In the genomic region with DNA sequence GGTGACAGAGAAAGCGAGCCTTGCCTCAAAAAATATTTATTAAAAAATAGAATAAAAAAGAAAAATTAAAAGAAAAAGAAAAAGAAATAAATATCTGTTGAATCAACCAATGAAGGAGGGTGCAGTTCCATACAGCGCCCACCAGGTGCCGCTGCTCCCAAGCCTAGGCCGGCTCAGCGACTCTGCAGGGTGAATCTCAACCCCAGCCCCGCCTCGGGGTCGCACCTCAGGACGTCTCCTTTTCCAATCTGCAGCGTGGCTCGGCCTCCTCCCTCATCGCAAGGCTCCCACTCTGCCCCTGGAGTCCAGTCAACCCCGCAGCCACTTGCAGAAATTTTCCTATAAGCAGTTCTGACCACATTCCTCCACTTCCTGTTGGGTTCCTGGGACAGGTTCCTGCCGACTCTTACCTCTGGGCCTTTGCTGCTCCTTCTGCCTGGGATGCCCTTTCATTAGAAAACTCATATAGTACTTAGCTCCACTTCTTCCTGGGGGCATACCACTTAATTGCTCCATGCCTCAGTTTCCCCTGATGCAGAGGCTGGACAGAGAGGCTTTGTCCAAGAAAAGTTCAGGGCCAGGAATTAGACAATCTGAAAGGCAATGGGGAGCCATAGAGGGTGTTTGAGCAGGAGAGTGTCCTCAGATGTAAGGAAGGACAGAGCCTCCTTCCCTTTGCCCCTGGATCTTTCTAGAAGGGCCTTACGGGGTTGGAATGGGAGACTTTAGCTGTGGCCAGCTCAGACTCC, we compare ENCODE assay signal across 8 cellular contexts. TPM values are rescaled to one million over a fixed set of nuclear protein-coding genes. Genes with fewer than 3 reads are reported as not detected.
DNase-seq lines count a peak whose midpoint lies in the region; ATAC-seq and TF ChIP-seq lines count a peak whose summit lies in the region.

No MANE protein-coding gene starts in this region.

- H2AFZ ChIP-seq in H9 (ENCODE audit: low read length), result peak overlapping the region; percentile 96
- peak overlapping the region; percentile 79 for H2AFZ ChIP-seq in trophoblast cell (ENCODE audit: insufficient read depth, low read length, poor library complexity)

- no peaks in the 10 kb centered on the region for H4K20me1 ChIP-seq in H9 (ENCODE audit: control insufficient read depth, insufficient read depth, insufficient read length)

- ATAC-seq in activated T-helper 17 cell treated with anti-CD3 and anti-CD28 coated beads, Interleukin-2, amount 50 U/mL, for 72 hours (replicated peaks), result peak; percentile 71
- ATAC-seq in foreskin keratinocyte, result peak; percentile 26

- H3K14ac ChIP-seq in H9 (ENCODE audit: insufficient read depth, low read length) (no peak overlapping the region), trophoblast cell (ENCODE audit: low read length) (no peak overlapping the region)

- H2BK15ac ChIP-seq in H9 (ENCODE audit: low read depth, low read length), result no peak overlapping the region

- H3K4me3 ChIP-seq in AG10803 (ENCODE audit: low read length) (no peak overlapping the region; the same call in 1 of the 2 replicates), trophoblast cell (ENCODE audit: low read depth, low read length) (no peak overlapping the region)

- no peak overlapping the region for H4K91ac ChIP-seq in H9 (ENCODE audit: insufficient read length, low read depth, low read length)
- H4K91ac ChIP-seq in trophoblast cell (ENCODE audit: low read depth, low read length), result no peak overlapping the region

- no peak overlapping the region for H2BK5ac ChIP-seq in H9 (ENCODE audit: insufficient read length, low read length)
- H2BK5ac ChIP-seq in trophoblast cell (ENCODE audit: low read depth, low read length, poor library complexity), result no peak overlapping the region

- H3K4me1 ChIP-seq in H9 (ENCODE audit: insufficient read depth, low read length), result no peaks in the 10 kb centered on the region
- no peaks in the 10 kb centered on the region for H3K4me1 ChIP-seq in foreskin keratinocyte
- H3K4me1 ChIP-seq in trophoblast cell (ENCODE audit: control insufficient read depth in 1 of 2, insufficient read depth in 2 of 2, low read length in 2 of 2), result no peaks in the 10 kb centered on the region

- peaks cover 2 to 15% of the 10 kb centered on the region in 2 experiments for H3K4me1 Mint-ChIP-seq in H9
- peaks cover 7% of the 10 kb centered on the region for H3K4me1 Mint-ChIP-seq in activated T-helper 17 cell treated with anti-CD3 and anti-CD28 coated beads, Interleukin-2, amount 50 U/mL, for 72 hours

- peaks cover 17% of the 10 kb centered on the region for H3K27me3 Mint-ChIP-seq in H9 (ENCODE audit: low read depth)
- H3K27me3 Mint-ChIP-seq in activated T-helper 17 cell treated with anti-CD3 and anti-CD28 coated beads, Interleukin-2, amount 50 U/mL, for 72 hours, result no peaks in the 10 kb centered on the region

- no peak overlapping the region for H3K56ac ChIP-seq in H9 (ENCODE audit: insufficient read length, low read depth, low read length)

- H3K23ac ChIP-seq in H9 (ENCODE audit: insufficient read length, low read depth, low read length), result no peak overlapping the region
- no peak overlapping the region for H3K23ac ChIP-seq in trophoblast cell (ENCODE audit: low read length)

- H2AK5ac ChIP-seq in H9 (ENCODE audit: insufficient read length, low read length) (no peak overlapping the region), trophoblast cell (ENCODE audit: low read length) (no peak overlapping the region)

- peak overlapping the region in 1 of 3 experiments; percentile 59; a peak in 1 of 7 replicates for H3K27ac Mint-ChIP-seq in H9
- no peak overlapping the region for H3K27ac Mint-ChIP-seq in activated T-helper 17 cell treated with anti-CD3 and anti-CD28 coated beads, Interleukin-2, amount 50 U/mL, for 72 hours

- no peaks in the 10 kb centered on the region; a peak in 1 of 7 replicates for H3K36me3 Mint-ChIP-seq in H9 (ENCODE audit: insufficient read depth in 1 of 3, low read depth in 3 of 3)
- H3K36me3 Mint-ChIP-seq in activated T-helper 17 cell treated with anti-CD3 and anti-CD28 coated beads, Interleukin-2, amount 50 U/mL, for 72 hours (ENCODE audit: low read depth), result no peaks in the 10 kb centered on the region

- H3K4me3 Mint-ChIP-seq in H9, result peak overlapping the region; percentile 38 to 53; a peak in 4 of 5 replicates
- peak overlapping the region; percentile 65 for H3K4me3 Mint-ChIP-seq in activated T-helper 17 cell treated with anti-CD3 and anti-CD28 coated beads, Interleukin-2, amount 50 U/mL, for 72 hours

- H3K27ac ChIP-seq in H9 (ENCODE audit: insufficient read length, low read depth, low read length), result no peak overlapping the region
- no peak overlapping the region for H3K27ac ChIP-seq in foreskin keratinocyte
- no peak overlapping the region for H3K27ac ChIP-seq in trophoblast cell (ENCODE audit: low read depth, low read length)

- DNase-seq in AG10803 (ENCODE audit: low read depth) (peak; percentile 23), H9 (peak; percentile 75), RPMI7951 (ENCODE audit: low read depth) (peak; percentile 33), foreskin keratinocyte (peak in 1 of 2 donors; percentile 12), trophoblast cell (peak; percentile 42 to 64), ureter (ENCODE audit: low spot score) (peak; percentile 58), SIG-M5 (lab: John Stamatoyannopoulos, UW) (no peak)

- H3K18ac ChIP-seq in H9 (ENCODE audit: insufficient read length, low read depth, low read length) (no peak overlapping the region), trophoblast cell (ENCODE audit: low read length) (no peak overlapping the region)

- no peaks in the 10 kb centered on the region for H3K23me2 ChIP-seq in H9 (ENCODE audit: insufficient read length, low read depth, low read length, poor library complexity, severe bottlenecking)

- TF ChIP-seq CTCF in AG10803 (conservative IDR thresholded peaks at IDR 0.05; ENCODE audit: low read length) (peak; percentile 92), H9 (conservative IDR thresholded peaks at IDR 0.05) (peak; percentile 100), foreskin keratinocyte (conservative IDR thresholded peaks at IDR 0.05) (peak; percentile 85)

- no peaks in the 10 kb centered on the region for H3K27me3 ChIP-seq in H9 (ENCODE audit: insufficient read depth, low read length)
- H3K27me3 ChIP-seq in foreskin keratinocyte, result no peaks in the 10 kb centered on the region
- H3K27me3 ChIP-seq in trophoblast cell (ENCODE audit: insufficient read depth, low read length), result no peaks in the 10 kb centered on the region

- no CpG with 5 or more reads among the region's 15 CpGs for WGBS in H9 (ENCODE audit: extremely low coverage, insufficient read length, low lambda C conversion rate)
- no CpG with 5 or more reads among the region's 15 CpGs for WGBS in trophoblast cell (ENCODE audit: extremely low coverage, insufficient coverage, insufficient read length)

- no peak overlapping the region for H4K12ac ChIP-seq in trophoblast cell (ENCODE audit: low read depth, low read length)

- no peaks in the 10 kb centered on the region for H3K9me3 ChIP-seq in H9 (ENCODE audit: control insufficient read depth, low read depth, low read length)
- H3K9me3 ChIP-seq in trophoblast cell (ENCODE audit: insufficient read depth, low read depth, low read length), result no peaks in the 10 kb centered on the region

- H3K79me2 ChIP-seq in H9 (ENCODE audit: insufficient read depth, low read length), result no peaks in the 10 kb centered on the region
- H3K79me2 ChIP-seq in trophoblast cell (ENCODE audit: control insufficient read depth, insufficient read depth, low read length, poor library complexity), result no peaks in the 10 kb centered on the region

- no peak overlapping the region for H2BK12ac ChIP-seq in H9 (ENCODE audit: insufficient read length, low read depth, low read length)
- no peak overlapping the region for H2BK12ac ChIP-seq in trophoblast cell (ENCODE audit: low read length)

- H3K4me2 ChIP-seq in H9 (ENCODE audit: insufficient read depth, insufficient read length, low read length), result peak overlapping the region; percentile 52
- H3K4me2 ChIP-seq in trophoblast cell (ENCODE audit: low read length), result peak overlapping the region; percentile 53

- H2BK20ac ChIP-seq in H9 (ENCODE audit: low read depth, low read length, poor library complexity, severe bottlenecking), result no peak overlapping the region

- no peak overlapping the region for H2BK120ac ChIP-seq in H9 (ENCODE audit: low read depth, low read length, poor library complexity, severe bottlenecking)
- H2BK120ac ChIP-seq in trophoblast cell (ENCODE audit: insufficient read depth, low read length, poor library complexity), result no peak overlapping the region

- H4K5ac ChIP-seq in H9 (ENCODE audit: insufficient read length, low read depth, low read length), result no peak overlapping the region

- H3T11ph ChIP-seq in H9 (ENCODE audit: low read length), result no peak overlapping the region

- no peaks in the 10 kb centered on the region for H3K36me3 ChIP-seq in trophoblast cell (ENCODE audit: control insufficient read depth in 1 of 2, insufficient read depth in 2 of 2, low read length in 2 of 2)

- H3K9me3 Mint-ChIP-seq in H9, result no peaks in the 10 kb centered on the region
- no peaks in the 10 kb centered on the region for H3K9me3 Mint-ChIP-seq in activated T-helper 17 cell treated with anti-CD3 and anti-CD28 coated beads, Interleukin-2, amount 50 U/mL, for 72 hours

- H3K4ac ChIP-seq in H9 (ENCODE audit: low read depth, low read length) (no peak overlapping the region), trophoblast cell (ENCODE audit: low read depth, low read length) (no peak overlapping the region)

- H3K9ac ChIP-seq in H9 (ENCODE audit: extremely low read depth, insufficient read length, low read length), result no peak overlapping the region
- no peak overlapping the region for H3K9ac ChIP-seq in trophoblast cell (ENCODE audit: low read length)

- no peaks in the 10 kb centered on the region for H3K79me1 ChIP-seq in H9 (ENCODE audit: insufficient read depth, low read depth, low read length, poor library complexity, severe bottlenecking)
- H3K79me1 ChIP-seq in trophoblast cell (ENCODE audit: low read length), result no peaks in the 10 kb centered on the region

- H4K8ac ChIP-seq in H9 (replicated peaks; ENCODE audit: insufficient read length, low read depth, low read length), result no peak overlapping the region
- H4K8ac ChIP-seq in trophoblast cell (ENCODE audit: low read depth, low read length), result peak overlapping the region; percentile 54

RNA-seq across cellular contexts. Expression of a gene that starts 24.3 kb away (rescaled TPM):
- total RNA-seq in H9 (2021) (not detected in 2 replicates), foreskin keratinocyte (not detected in 2 replicates), ureter (not detected)
- total RNA-seq in RPMI7951 (2014; rRNA removed; shearing (Covaris generic)), result not detected in 2 replicates
- total RNA-seq in activated T-helper 17 cell treated with anti-CD3 and anti-CD28 coated beads, Interleukin-2, amount 50 U/mL, for 72 hours, result not detected
- not detected in 2 replicates for polyA plus RNA-seq in foreskin keratinocyte
- polyA plus RNA-seq in trophoblast cell (2013), result not detected in 2 replicates

RNA-seq across cellular contexts. Expression of a gene that starts 43.8 kb away (rescaled TPM):
- total RNA-seq in H9 (2021) (not detected in 2 replicates), foreskin keratinocyte (not detected in 2 replicates), ureter (not detected)
- not detected in 2 replicates for total RNA-seq in RPMI7951 (2014; rRNA removed; shearing (Covaris generic))
- not detected for total RNA-seq in activated T-helper 17 cell treated with anti-CD3 and anti-CD28 coated beads, Interleukin-2, amount 50 U/mL, for 72 hours
- polyA plus RNA-seq in foreskin keratinocyte, result not detected in 2 replicates
- not detected in 2 replicates for polyA plus RNA-seq in trophoblast cell (2013)

RNA-seq across cellular contexts. Expression of a gene that starts 44.2 kb away (rescaled TPM):
- total RNA-seq in H9 (2021) (25.6 and 26.5 TPM in 2 replicates), foreskin keratinocyte (not detected in 2 replicates), ureter (19.0 TPM)
- total RNA-seq in RPMI7951 (2014; rRNA removed; shearing (Covaris generic)), result not detected in 2 replicates
- 1 to 10 TPM; 2.5 to 7.4 TPM for total RNA-seq in activated T-helper 17 cell treated with anti-CD3 and anti-CD28 coated beads, Interleukin-2, amount 50 U/mL, for 72 hours
- not detected in 2 replicates for polyA plus RNA-seq in foreskin keratinocyte
- polyA plus RNA-seq in trophoblast cell (2013), result 9.6 and 10.9 TPM in 2 replicates
